10 cellular contexts compared by ENCODE assay signal in genomic region chr3:65854606-65855304, GRCh38.
DNase-seq lines count a peak whose midpoint lies in the region; ATAC-seq, FAIRE-seq and TF ChIP-seq lines count a peak whose summit lies in the region.
"Had no signal": no experiment of that assay in that cellular context is flagged by ENCODE, and none has a peak within 500 bp of the region (broad histone marks: within the 10 kb centered on the region; RNA-seq: fewer than 3 reads in every experiment).

No MANE protein-coding gene starts in this region.

- FAIRE-seq in small intestine (lab: Jason Lieb, UNC): no peak

- no peak overlapping the region for H3K4me3 ChIP-seq in colonic mucosa
- H3K4me3 ChIP-seq in small intestine (ENCODE audit: low read depth in 1 of 2, low read length in 2 of 2): no peak overlapping the region

- H3K27me3 ChIP-seq in colonic mucosa (no peaks in the 10 kb centered on the region), small intestine (ENCODE audit: control insufficient read depth in 2 of 2, insufficient read depth in 2 of 2, low read length in 2 of 2) (no peaks in the 10 kb centered on the region)

- no peak overlapping the region for H3K9ac ChIP-seq in colonic mucosa (ENCODE audit: low read depth in 2 of 2, low read length in 2 of 2)

- DNase-seq in NK-92 treated with Interleukin-12 subunit alpha and Interleukin-12 subunit beta, amount 100 ng/mL, for 24 hours (lab: John Stamatoyannopoulos, UW): peak; percentile 50
- DNase-seq in NK-92 (lab: John Stamatoyannopoulos, UW; ENCODE audit: unreplicated experiment): no peak
- peak; percentile 49 for DNase-seq in NCI-H2081 treated with DMSO at 0.1 percent for 48 hours (lab: John Stamatoyannopoulos, UW)
- peak; percentile 72 for DNase-seq in colonic mucosa
- DNase-seq in small intestine: peak; percentile 74
- no peak for DNase-seq in activated CD4-positive, alpha-beta T cell treated with anti-CD3 and anti-CD28 coated beads for 48 hours
- DNase-seq: activated CD4-positive, alpha-beta T cell treated with anti-CD3 and anti-CD28 coated beads, Interleukin-2, amount 50 U/mL, for 1 hour; nucleus accumbens had no signal

- intact Hi-C loops in colonic mucosa (cut with DNase I): no loop called here

- H3K9me3 ChIP-seq in colonic mucosa (no peaks in the 10 kb centered on the region), small intestine (ENCODE audit: control insufficient read depth, low read depth) (no peaks in the 10 kb centered on the region)

- H3K36me3 ChIP-seq in colonic mucosa (no peaks in the 10 kb centered on the region), small intestine (ENCODE audit: control insufficient read depth in 2 of 2, insufficient read depth in 2 of 2, low read length in 2 of 2) (no peaks in the 10 kb centered on the region)

- ATAC-seq in HG02678 (IDR thresholded peaks at IDR 0.05; ENCODE audit: unreplicated experiment) (no peak), HG03520 (IDR thresholded peaks at IDR 0.05; ENCODE audit: unreplicated experiment) (no peak)

- H3K4me1 ChIP-seq in colonic mucosa: no peaks in the 10 kb centered on the region
- H3K4me1 ChIP-seq in small intestine (ENCODE audit: control insufficient read depth in 2 of 2, insufficient read depth in 1 of 2, low read depth in 1 of 2, low read length in 1 of 2): peaks cover 0 to 5% of the 10 kb centered on the region in 2 donors

- H3K27ac ChIP-seq in colonic mucosa (peak overlapping the region; percentile 17), small intestine (ENCODE audit: low read depth in 1 of 2, low read length in 1 of 2) (peak overlapping the region in 1 of 2 donors; percentile 30)

- 10 to 42% (median 28%) methylated on average over 8 of the region's 8 CpGs for WGBS in small intestine, 3 donors

- no peak for TF ChIP-seq CTCF in colonic mucosa (IDR thresholded peaks at IDR 0.05)

Comparison
In these comparisons a context has a peak if more than half of its experiments do, and no peak if none do; other contexts are left out.
1. DNase-seq: peak in NK-92 treated with Interleukin-12 subunit alpha and Interleukin-12 subunit beta, amount 100 ng/mL, for 24 hours (single experiment), NCI-H2081 treated with DMSO at 0.1 percent for 48 hours (single experiment), colonic mucosa (single experiment) and small intestine (single experiment); none in NK-92 (single experiment) and activated CD4-positive, alpha-beta T cell treated with anti-CD3 and anti-CD28 coated beads for 48 hours (single experiment).